In genomic region chr15:41783272-41783660, GRCh38 we compare ENCODE assay signal across 1 cellular context.
TF ChIP-seq lines count a peak whose summit lies in the region.

No MANE protein-coding gene starts in this region.

TF ChIP-seq in K562, 482 proteins besides CTCF, POLR2A, EP300 and RAD21:
- TF ChIP-seq PURB (CRISPR knock-in tag; IDR thresholded peaks at IDR 0.05; ENCODE audit: low read depth): no peak
- no peak for TF ChIP-seq FOXK2 (conservative IDR thresholded peaks at IDR 0.05 in 1 of 2, IDR thresholded peaks at IDR 0.05 in 1 of 2; ENCODE audit: low read depth in 2 of 2)
- no peak for TF ChIP-seq SRSF9 (IDR thresholded peaks at IDR 0.05; ENCODE audit: borderline replicate concordance, low read depth, low read length)
- no peak for TF ChIP-seq ZNF3 (CRISPR knock-in tag; IDR thresholded peaks at IDR 0.05)
- no peak for TF ChIP-seq BRCA1 (IDR thresholded peaks at IDR 0.05)
- no peak for TF ChIP-seq BRCA1 (CRISPR knock-in tag; IDR thresholded peaks at IDR 0.05)
- no peak for TF ChIP-seq GTF2E2 (tag; IDR thresholded peaks at IDR 0.05)
- TF ChIP-seq, protein P1, sequence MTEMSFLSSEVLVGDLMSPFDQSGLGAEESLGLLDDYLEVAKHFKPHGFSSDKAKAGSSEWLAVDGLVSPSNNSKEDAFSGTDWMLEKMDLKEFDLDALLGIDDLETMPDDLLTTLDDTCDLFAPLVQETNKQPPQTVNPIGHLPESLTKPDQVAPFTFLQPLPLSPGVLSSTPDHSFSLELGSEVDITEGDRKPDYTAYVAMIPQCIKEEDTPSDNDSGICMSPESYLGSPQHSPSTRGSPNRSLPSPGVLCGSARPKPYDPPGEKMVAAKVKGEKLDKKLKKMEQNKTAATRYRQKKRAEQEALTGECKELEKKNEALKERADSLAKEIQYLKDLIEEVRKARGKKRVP (CRISPR knock-in tag; IDR thresholded peaks at IDR 0.05): no peak
- no peak for TF ChIP-seq CHD7 (IDR thresholded peaks at IDR 0.05; ENCODE audit: low read depth, low read length)
- no peak for TF ChIP-seq U2AF2 (optimal IDR thresholded peaks at IDR 0.05; ENCODE audit: low read depth, low read length)
- TF ChIP-seq POU5F1 (IDR thresholded peaks at IDR 0.05; ENCODE audit: borderline replicate concordance, low read depth, low read length, partially characterized antibody): no peak
- TF ChIP-seq RFX5 (IDR thresholded peaks at IDR 0.05; ENCODE audit: low read depth, low read length): no peak
- TF ChIP-seq SMARCC2 (IDR thresholded peaks at IDR 0.05; ENCODE audit: low read depth): no peak
- TF ChIP-seq NFRKB (IDR thresholded peaks at IDR 0.05; ENCODE audit: low read depth): no peak
- no peak for TF ChIP-seq BMI1 (IDR thresholded peaks at IDR 0.05; ENCODE audit: low read length)
- TF ChIP-seq DMBX1 (CRISPR knock-in tag; IDR thresholded peaks at IDR 0.05; ENCODE audit: borderline replicate concordance): no peak
- no peak for TF ChIP-seq HCFC1 (IDR thresholded peaks at IDR 0.05; ENCODE audit: low read depth, low read length)
- TF ChIP-seq TFAM (CRISPR knock-in tag; conservative IDR thresholded peaks at IDR 0.05): no peak
- no peak for TF ChIP-seq KLF6 (CRISPR knock-in tag; IDR thresholded peaks at IDR 0.05; ENCODE audit: borderline replicate concordance)
- no peak for TF ChIP-seq SAFB (IDR thresholded peaks at IDR 0.05; ENCODE audit: borderline replicate concordance, low read depth, low read length)
